In genomic region chr15:96053039-96054021, GRCh38 we compare ENCODE assay signal across 8 cellular contexts.
DNase-seq lines count a peak whose midpoint lies in the region; ATAC-seq and TF ChIP-seq lines count a peak whose summit lies in the region.

No MANE protein-coding gene starts in this region.

- DNase-seq in CD1c-positive myeloid dendritic cell (ENCODE audit: extremely low spot score), result peak; percentile 19
- no peak for DNase-seq in IMR-90
- no peak for DNase-seq in T-helper 17 cell
- peak; percentile 86 for DNase-seq in left ventricle myocardium superior
- no peak for DNase-seq in progenitor cell of endocrine pancreas (ENCODE audit: low spot score, unreplicated experiment)
- no peak for DNase-seq in AG20443 (ENCODE audit: low spot score)
- no peak for DNase-seq in GM20000 (ENCODE audit: low spot score)

- H2BK15ac ChIP-seq in IMR-90 (ENCODE audit: low read depth, low read length), result no peak overlapping the region

- H3K27me3 Mint-ChIP-seq in T-helper 17 cell (peaks cover 7% of the 10 kb centered on the region), progenitor cell of endocrine pancreas (peaks cover 8% of the 10 kb centered on the region)

- TF ChIP-seq RAD21 in IMR-90 (IDR thresholded peaks at IDR 0.05; ENCODE audit: low read length), result no peak

- H2AK5ac ChIP-seq in IMR-90 (ENCODE audit: low read depth, low read length), result no peak overlapping the region

- peaks cover 2% of the 10 kb centered on the region for H3K4me1 Mint-ChIP-seq in T-helper 17 cell
- peaks cover 20% of the 10 kb centered on the region for H3K4me1 Mint-ChIP-seq in progenitor cell of endocrine pancreas (ENCODE audit: low read depth)

- WGBS in IMR-90 (ENCODE audit: extremely low coverage in 2 of 2, insufficient read length in 1 of 2), 2 experiments, result 40% methylated on average over 5 of the region's 42 CpGs; no CpG with 5 or more reads in 1 of the 2 experiments

- no peaks in the 10 kb centered on the region for H3K27me3 ChIP-seq in IMR-90 (ENCODE audit: control insufficient read depth, insufficient read depth, low read length)

- no peak overlapping the region for H3K4me3 ChIP-seq in IMR-90 (ENCODE audit: insufficient read depth, low read depth, low read length)

- in situ Hi-C loops in IMR-90 (cut with MboI; ENCODE audit: low sequenced_read_pairs), result no loop called here

- H2BK5ac ChIP-seq in IMR-90 (ENCODE audit: low read depth, low read length, poor library complexity, severe bottlenecking), result no peak overlapping the region

- CTCF ChIA-PET in IMR-90 (lab: Yijun Ruan, JAX), result no interaction called here

- H3K4me3 Mint-ChIP-seq in T-helper 17 cell, result peak overlapping the region; percentile 36
- H3K4me3 Mint-ChIP-seq in progenitor cell of endocrine pancreas (ENCODE audit: low read depth), result peak overlapping the region; percentile 60

- H2AFZ ChIP-seq in IMR-90 (replicated peaks; ENCODE audit: low read length, poor library complexity), result peak overlapping the region; percentile 74

- dilution Hi-C loops in IMR-90 (cut with HindIII; ENCODE audit: low sequenced_read_pairs, unreplicated experiment), result no loop called here

- H3K14ac ChIP-seq in IMR-90 (replicated peaks; ENCODE audit: low read depth, low read length), result 0 out of 2 replicates have a peak overlapping the region, but pooled peaks have one; percentile 19

- H3K4me1 ChIP-seq in IMR-90 (ENCODE audit: control insufficient read depth, insufficient read depth, low read length), result no peaks in the 10 kb centered on the region

- H4K8ac ChIP-seq in IMR-90 (ENCODE audit: low read depth in 2 of 2, low read length in 2 of 2), result 0 out of 4 replicates have a peak overlapping the region, but pooled peaks of 1 of the 2 experiments have one; percentile 10

- no peaks in the 10 kb centered on the region for H3K9me1 ChIP-seq in IMR-90 (ENCODE audit: insufficient read depth, low read length)

- POLR2A ChIA-PET in IMR-90 (lab: Charles Lee; ENCODE audit: unreplicated experiment), result no interaction called here

- no peak overlapping the region for H4K5ac ChIP-seq in IMR-90 (ENCODE audit: low read depth, low read length)

- H3K23ac ChIP-seq in IMR-90 (ENCODE audit: low read depth, low read length), result no peak overlapping the region

- peak overlapping the region; percentile 20; the same call in 1 of the 2 replicates for H3K4ac ChIP-seq in IMR-90 (ENCODE audit: low read depth, low read length)

- no peak overlapping the region for H3K18ac ChIP-seq in IMR-90 (ENCODE audit: low read depth, low read length)

- no peak overlapping the region for H3K9ac ChIP-seq in IMR-90 (ENCODE audit: low read depth, low read length)

- H2BK20ac ChIP-seq in IMR-90 (ENCODE audit: low read depth, low read length), result no peak overlapping the region

- H2BK120ac ChIP-seq in IMR-90 (ENCODE audit: low read depth, low read length), result 0 out of 2 replicates have a peak overlapping the region, but pooled peaks have one; percentile 9

- peaks cover 3% of the 10 kb centered on the region for H3K9me3 Mint-ChIP-seq in progenitor cell of endocrine pancreas (ENCODE audit: low read depth)

- H3K79me1 ChIP-seq in IMR-90 (ENCODE audit: low read depth in 1 of 2, low read length in 2 of 2), result no peaks in the 10 kb centered on the region

- H3K56ac ChIP-seq in IMR-90 (ENCODE audit: extremely low read depth, insufficient read depth, low read length), result no peak overlapping the region; the same call in 1 of the 2 replicates

- H4K20me1 ChIP-seq in IMR-90 (ENCODE audit: insufficient read depth, low read length), result no peaks in the 10 kb centered on the region

- no peak overlapping the region for H4K91ac ChIP-seq in IMR-90 (ENCODE audit: insufficient read depth, low read depth, low read length)

- no peaks in the 10 kb centered on the region for H3K9me3 ChIP-seq in IMR-90 (ENCODE audit: control insufficient read depth, insufficient read depth, low read length)
- H3K9me3 ChIP-seq in T-helper 17 cell (ENCODE audit: control insufficient read depth, low read length, poor library complexity, severe bottlenecking), result no peaks in the 10 kb centered on the region

- no peak for TF ChIP-seq POLR2A in IMR-90 (IDR thresholded peaks at IDR 0.05; ENCODE audit: low read depth, low read length)

- no peak overlapping the region for H2AK9ac ChIP-seq in IMR-90 (replicated peaks; ENCODE audit: low read depth, low read length, poor library complexity)

- BruUV-seq in IMR-90 (replicated peaks; lab: Mats Ljungman, UMichigan), result no TSS peak

- intact Hi-C loops in IMR-90 (cut with micrococcal nuclease) (no loop called here), left ventricle myocardium superior (cut with micrococcal nuclease) (no loop called here)

- ATAC-seq in IMR-90 (ENCODE audit: low read depth) (no peak), T-helper 17 cell (no peak), left ventricle myocardium superior (peak; percentile 97), GM21723 (IDR thresholded peaks at IDR 0.05; ENCODE audit: unreplicated experiment) (no peak)

- H3K36me3 ChIP-seq in IMR-90 (ENCODE audit: control insufficient read depth, insufficient read depth, low read length), result no peaks in the 10 kb centered on the region

- no peak for TF ChIP-seq CTCF in IMR-90 (conservative IDR thresholded peaks at IDR 0.05; ENCODE audit: low read depth, low read length)
- no peak for TF ChIP-seq CTCF in progenitor cell of endocrine pancreas (IDR thresholded peaks at IDR 0.05; ENCODE audit: unreplicated experiment)
- no peak for TF ChIP-seq CTCF in GM20000 (IDR thresholded peaks at IDR 0.05; ENCODE audit: extremely low read depth, missing control alignments)

- H3K4me2 ChIP-seq in IMR-90 (ENCODE audit: low read depth, low read length), result 0 out of 2 replicates have a peak overlapping the region, but pooled peaks have one; percentile 10

- H3K27ac Mint-ChIP-seq in T-helper 17 cell, result no peak overlapping the region
- peak overlapping the region; percentile 45 for H3K27ac Mint-ChIP-seq in progenitor cell of endocrine pancreas

- H3K27ac ChIP-seq in IMR-90 (ENCODE audit: insufficient read depth, low read length), result no peak overlapping the region

- H3K36me3 Mint-ChIP-seq in T-helper 17 cell (ENCODE audit: low read depth) (no peaks in the 10 kb centered on the region), progenitor cell of endocrine pancreas (ENCODE audit: insufficient read depth) (no peaks in the 10 kb centered on the region)

TF ChIP-seq in IMR-90, 13 proteins besides CTCF, POLR2A, EP300 and RAD21:
- TF ChIP-seq, protein P1, sequence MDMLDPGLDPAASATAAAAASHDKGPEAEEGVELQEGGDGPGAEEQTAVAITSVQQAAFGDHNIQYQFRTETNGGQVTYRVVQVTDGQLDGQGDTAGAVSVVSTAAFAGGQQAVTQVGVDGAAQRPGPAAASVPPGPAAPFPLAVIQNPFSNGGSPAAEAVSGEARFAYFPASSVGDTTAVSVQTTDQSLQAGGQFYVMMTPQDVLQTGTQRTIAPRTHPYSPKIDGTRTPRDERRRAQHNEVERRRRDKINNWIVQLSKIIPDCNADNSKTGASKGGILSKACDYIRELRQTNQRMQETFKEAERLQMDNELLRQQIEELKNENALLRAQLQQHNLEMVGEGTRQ (IDR thresholded peaks at IDR 0.05; ENCODE audit: low read depth, low read length), result no peak
- TF ChIP-seq CEBPB (IDR thresholded peaks at IDR 0.05; ENCODE audit: low read depth, low read length), result no peak
- TF ChIP-seq NFE2L2 (IDR thresholded peaks at IDR 0.05; ENCODE audit: low read depth, low read length), result no peak
- no peak for TF ChIP-seq BHLHE40 (IDR thresholded peaks at IDR 0.05; ENCODE audit: low read depth, low read length)
TF ChIP-seq in IMR-90: peak in this region for 0.

Comparison
In these comparisons a context has a peak if more than half of its experiments do, and no peak if none do; other contexts are left out.
1. DNase-seq: peak in CD1c-positive myeloid dendritic cell (single experiment) and left ventricle myocardium superior (single experiment); none in IMR-90 (single experiment), T-helper 17 cell (0 of 3), progenitor cell of endocrine pancreas (single experiment), AG20443 (single experiment) and GM20000 (single experiment).